12 cellular contexts compared by ENCODE assay signal in genomic region chr2:152047826-152048476, GRCh38. TPM values are rescaled to one million over a fixed set of nuclear protein-coding genes. Genes with fewer than 3 reads are reported as not detected.
DNase-seq lines count a peak whose midpoint lies in the region; ATAC-seq, FAIRE-seq and TF ChIP-seq lines count a peak whose summit lies in the region.
"Had no signal": no experiment of that assay in that cellular context is flagged by ENCODE, and none has a peak within 500 bp of the region (broad histone marks: within the 10 kb centered on the region; RNA-seq: fewer than 3 reads in every experiment).

No MANE protein-coding gene starts in this region.

- FAIRE-seq in GM12891 (lab: Jason Lieb, UNC): peak; percentile 89
- FAIRE-seq: kidney had no signal

- no peaks in the 10 kb centered on the region for H3K36me3 Mint-ChIP-seq in osteocyte (ENCODE audit: unreplicated experiment)

- no peak for DNase-seq in BE2C
- DNase-seq in GM12891 (ENCODE audit: insufficient read length, low spot score): no peak
- no peak for DNase-seq in fibroblast of the aortic adventitia (ENCODE audit: low read depth)
- no peak for DNase-seq in osteocyte (ENCODE audit: extremely low spot score, unreplicated experiment)
- DNase-seq in activated CD4-positive, alpha-beta T cell treated with anti-CD3 and anti-CD28 coated beads, Interleukin-2, amount 50 U/mL, for 48 hours: no peak
- DNase-seq: activated CD4-positive, alpha-beta T cell treated with anti-CD3 and anti-CD28 coated beads, Interleukin-2, amount 50 U/mL, for 1 hour; central memory CD4-positive, alpha-beta T cell; kidney; NCI-H2029 had no signal

- no peaks in the 10 kb centered on the region for H3K79me2 ChIP-seq in OCI-LY3 (ENCODE audit: low read length)

- no peaks in the 10 kb centered on the region for H3K9me3 Mint-ChIP-seq in osteocyte (ENCODE audit: unreplicated experiment)

- peak overlapping the region; percentile 42 for H3K27ac ChIP-seq in OCI-LY3 (ENCODE audit: low read length)

- H3K9ac ChIP-seq in OCI-LY3 (ENCODE audit: low read length): no peak overlapping the region

- H3K9me3 ChIP-seq in BE2C: no peaks in the 10 kb centered on the region
- H3K9me3 ChIP-seq in OCI-LY3 (ENCODE audit: insufficient read depth, low read length): no peaks in the 10 kb centered on the region

- H3K4me2 ChIP-seq in OCI-LY3 (ENCODE audit: low read length): no peak overlapping the region

- no peaks in the 10 kb centered on the region for H3K36me3 ChIP-seq in BE2C
- H3K36me3 ChIP-seq in OCI-LY3 (replicated peaks; ENCODE audit: low read depth, low read length): no peaks in the 10 kb centered on the region

- H3K4me1 ChIP-seq in BE2C (no peaks in the 10 kb centered on the region), OCI-LY3 (ENCODE audit: low read length) (peaks cover 68% of the 10 kb centered on the region)

- no peak overlapping the region for H3K27ac Mint-ChIP-seq in osteocyte (ENCODE audit: unreplicated experiment)

- H3K27me3 ChIP-seq in BE2C (no peaks in the 10 kb centered on the region), OCI-LY3 (ENCODE audit: low read depth, low read length) (no peaks in the 10 kb centered on the region)

- H4K20me1 ChIP-seq in OCI-LY3 (ENCODE audit: insufficient read depth, low read length): no peaks in the 10 kb centered on the region

- no peak overlapping the region for H3K4me3 Mint-ChIP-seq in osteocyte (ENCODE audit: unreplicated experiment)

- peaks cover 7% of the 10 kb centered on the region for H3K27me3 Mint-ChIP-seq in osteocyte (ENCODE audit: unreplicated experiment)

- peak; percentile 46 for TF ChIP-seq CTCF in BE2C (IDR thresholded peaks at IDR 0.05; ENCODE audit: low read depth, low read length)
- peak; percentile 54 for TF ChIP-seq CTCF in OCI-LY3 (IDR thresholded peaks at IDR 0.05; ENCODE audit: low read depth, low read length)
- peak; percentile 19 for TF ChIP-seq CTCF in fibroblast of the aortic adventitia (IDR thresholded peaks at IDR 0.05; ENCODE audit: insufficient read depth, low read length)
- no peak for TF ChIP-seq CTCF in osteocyte (IDR thresholded peaks at IDR 0.05)

- H3K4me1 Mint-ChIP-seq in osteocyte (ENCODE audit: unreplicated experiment): no peaks in the 10 kb centered on the region

- H2AFZ ChIP-seq in OCI-LY3 (ENCODE audit: low read depth, low read length): no peak overlapping the region

- H3K4me3 ChIP-seq in BE2C (ENCODE audit: low read depth, low read length) (no peak overlapping the region), OCI-LY3 (ENCODE audit: low read length) (no peak overlapping the region), fibroblast of the aortic adventitia (ENCODE audit: low read depth, low read length) (no peak overlapping the region)

- TF ChIP-seq POLR2A in GM12891 (IDR thresholded peaks at IDR 0.05; ENCODE audit: low read depth, low read length): no peak

- no peak for ATAC-seq in GM21360 (IDR thresholded peaks at IDR 0.05; ENCODE audit: unreplicated experiment)
- ATAC-seq in GM18520 (IDR thresholded peaks at IDR 0.05; ENCODE audit: unreplicated experiment): no peak

TF ChIP-seq in GM12891, 5 proteins besides CTCF, POLR2A, EP300 and RAD21:
- TF ChIP-seq POLR2AphosphoS5 (IDR thresholded peaks at IDR 0.05; ENCODE audit: low read depth, low read length) (no peak), POU2F2 (IDR thresholded peaks at IDR 0.05; ENCODE audit: low read depth, low read length) (no peak), TAF1 (IDR thresholded peaks at IDR 0.05; ENCODE audit: low read depth, low read length) (no peak), SPI1 (IDR thresholded peaks at IDR 0.05; ENCODE audit: low read depth, low read length) (no peak)

RNA-seq across cellular contexts. Expression of gene CACNB4, which starts 50.9 kb away (rescaled TPM):
- 0.83 TPM for polyA plus RNA-seq in BE2C (2012; ENCODE audit: insufficient read depth, insufficient read length, low read depth)
- polyA plus RNA-seq in GM12891 (2012; ENCODE audit: low read depth, missing spikeins): 5.7 TPM
- total RNA-seq in fibroblast of the aortic adventitia (ENCODE audit: low replicate concordance): 4.8 and 7.5 TPM in 2 replicates
- total RNA-seq in osteocyte: 3.4 and 3.6 TPM in 2 replicates
